In genomic region chr2:98727369-98727749, GRCh38 we compare ENCODE assay signal across 11 cellular contexts. TPM values are rescaled to one million over a fixed set of nuclear protein-coding genes. Genes with fewer than 3 reads are reported as not detected.
DNase-seq lines count a peak whose midpoint lies in the region; ATAC-seq and TF ChIP-seq lines count a peak whose summit lies in the region.
"Had no signal": no experiment of that assay in that cellular context is flagged by ENCODE, and none has a peak within 500 bp of the region (broad histone marks: within the 10 kb centered on the region; RNA-seq: fewer than 3 reads in every experiment).

No MANE protein-coding gene starts in this region.

- no peaks in the 10 kb centered on the region for H3K9me3 Mint-ChIP-seq in CD8-positive, alpha-beta T cell

- H3K36me3 Mint-ChIP-seq in CD8-positive, alpha-beta T cell = peaks cover 60% of the 10 kb centered on the region

- peaks cover 67% of the 10 kb centered on the region for H3K4me1 Mint-ChIP-seq in CD8-positive, alpha-beta T cell (ENCODE audit: low read depth)

- peak overlapping the region; percentile 86 for H3K27ac Mint-ChIP-seq in CD8-positive, alpha-beta T cell

- H3K27me3 ChIP-seq in CD8-positive, alpha-beta T cell (ENCODE audit: insufficient read depth, low read length) = no peaks in the 10 kb centered on the region
- H3K27me3 ChIP-seq in neutrophil = no peaks in the 10 kb centered on the region

- intact Hi-C loops in CD8-positive, alpha-beta T cell (cut with DNase I, micrococcal nuclease) = loop anchor here (2.0 to 10.0 kb wide), 4 partner anchors 15 to 733 kb away; partner anchors contain the start of gene TMEM131 (in 1 of the 2)

- no peaks in the 10 kb centered on the region for H3K27me3 Mint-ChIP-seq in CD8-positive, alpha-beta T cell (ENCODE audit: low read depth)

- no peak for DNase-seq in CD8-positive, alpha-beta T cell
- DNase-seq in cerebellum (ENCODE audit: low spot score) = peak; percentile 50
- no peak for DNase-seq in RKO (ENCODE audit: low spot score)
- DNase-seq in NCI-H345 (lab: John Stamatoyannopoulos, UW) = no peak
- no peak for DNase-seq in 8988T
- DNase-seq: EL, occipital lobe, T1000 had no signal

- no peak for TF ChIP-seq CTCF in CD8-positive, alpha-beta T cell (IDR thresholded peaks at IDR 0.05)
- TF ChIP-seq CTCF in HEK293 (tag by site-specific recombination; IDR thresholded peaks at IDR 0.05) (no peak), neutrophil (IDR thresholded peaks at IDR 0.05) (no peak)

- H3K9me3 ChIP-seq in CD8-positive, alpha-beta T cell (ENCODE audit: low read length) = no peaks in the 10 kb centered on the region
- H3K9me3 ChIP-seq in HEK293 (ENCODE audit: control insufficient read depth, insufficient read depth, low read depth, low read length) (no peaks in the 10 kb centered on the region), neutrophil (no peaks in the 10 kb centered on the region)

- no peak for ATAC-seq in CD8-positive, alpha-beta T cell

- peaks cover 51% of the 10 kb centered on the region for H3K4me1 ChIP-seq in CD8-positive, alpha-beta T cell (ENCODE audit: insufficient read depth, low read length)
- H3K4me1 ChIP-seq in HEK293 (ENCODE audit: control insufficient read depth, insufficient read depth, low read length) (peaks cover 31% of the 10 kb centered on the region), neutrophil (ENCODE audit: control insufficient read depth in 1 of 2, insufficient read depth in 1 of 2, low read depth in 1 of 2, low read length in 1 of 2) (peaks cover 51% of the 10 kb centered on the region in 2 experiments)

- CTCF ChIA-PET in CD8-positive, alpha-beta T cell (lab: Charles Lee) = interaction anchor here (1.2 to 3.2 kb wide), 6 partner anchors 15 to 109 kb away, joined by 3 to 17 read pairs (median 4); no protein-coding TSS in a partner anchor
- CTCF ChIA-PET in HEK293 (lab: Yijun Ruan, JAX) = no interaction called here

- H3K27ac ChIP-seq in CD8-positive, alpha-beta T cell (ENCODE audit: low read depth, low read length) = peak overlapping the region; percentile 78
- H3K27ac ChIP-seq in HEK293 (ENCODE audit: extremely low read depth, low read depth, low read length) (no peak overlapping the region), neutrophil (peak overlapping the region; percentile 28)

- peak overlapping the region; percentile 93 for H3K4me3 ChIP-seq in CD8-positive, alpha-beta T cell (ENCODE audit: low read depth, low read length)
- H3K4me3 ChIP-seq in HEK293 (ENCODE audit: low read depth, low read length) (no peak overlapping the region), neutrophil (ENCODE audit: low read depth in 1 of 2, low read length in 1 of 2) (no peak overlapping the region)

- POLR2A ChIA-PET in CD8-positive, alpha-beta T cell (lab: Charles Lee) = interaction anchor here (0.6 to 6.6 kb wide), 6 partner anchors 9 to 78 kb away, joined by 3 to 112 read pairs (median 4); no protein-coding TSS in a partner anchor
- POLR2A ChIA-PET in HEK293 (lab: Yijun Ruan, JAX) = no interaction called here

- peaks cover 13% of the 10 kb centered on the region for H3K36me3 ChIP-seq in CD8-positive, alpha-beta T cell (ENCODE audit: insufficient read depth, low read length)
- H3K36me3 ChIP-seq in HEK293 (ENCODE audit: control insufficient read depth in 2 of 2, insufficient read depth in 1 of 2, low read length in 2 of 2) (no peaks in the 10 kb centered on the region), neutrophil (peaks cover 22% of the 10 kb centered on the region)

- H3K4me3 Mint-ChIP-seq in CD8-positive, alpha-beta T cell = peak overlapping the region; percentile 77

TF ChIP-seq in HEK293, 187 proteins besides CTCF, POLR2A, EP300 and RAD21:
- TF ChIP-seq SP2 (tag by site-specific recombination; IDR thresholded peaks at IDR 0.05) = no peak
- TF ChIP-seq FEZF1 (tag by site-specific recombination; IDR thresholded peaks at IDR 0.05) = 0 out of 2 replicates have a peak, but pooled peaks have one; percentile 26

RNA-seq across cellular contexts. Expression of gene MGAT4A, which starts 3.6 kb away (rescaled TPM):
- total RNA-seq in CD8-positive, alpha-beta T cell = 100 to 1,000 TPM; 226 to 229 TPM
- 69.4 TPM for total RNA-seq in cerebellum
- total RNA-seq: M059J had no signal
